In genomic region chr14:71311061-71311460, GRCh38 we compare ENCODE assay signal across 16 cellular contexts. TPM values are rescaled to one million over a fixed set of nuclear protein-coding genes. Genes with fewer than 3 reads are reported as not detected.
DNase-seq lines count a peak whose midpoint lies in the region; ATAC-seq and TF ChIP-seq lines count a peak whose summit lies in the region.
"Had no signal": no experiment of that assay in that cellular context is flagged by ENCODE, and none has a peak within 500 bp of the region (broad histone marks: within the 10 kb centered on the region; RNA-seq: fewer than 3 reads in every experiment).

No MANE protein-coding gene starts in this region.

- H4K8ac ChIP-seq in mesendoderm (ENCODE audit: low read depth, low read length): no peak overlapping the region

- no peak overlapping the region for H2BK120ac ChIP-seq in mesendoderm (ENCODE audit: low read depth, low read length)

- no peaks in the 10 kb centered on the region for H4K20me1 ChIP-seq in OCI-LY3 (ENCODE audit: insufficient read depth, low read length)

- in situ Hi-C loops in G401 (cut with HindIII; ENCODE audit: low sequenced_read_pairs): no loop called here

- no CpG with 5 or more reads among the region's 10 CpGs for WGBS in mesendoderm (ENCODE audit: extremely low coverage, insufficient coverage, low lambda C conversion rate)

- ATAC-seq in GM19397 (IDR thresholded peaks at IDR 0.05; ENCODE audit: unreplicated experiment): no peak
- ATAC-seq in HG02885 (IDR thresholded peaks at IDR 0.05; ENCODE audit: poor library complexity, unreplicated experiment): no peak
- ATAC-seq: CD8-positive, alpha-beta T cell; HepG2 had no signal

- H3K36me3 ChIP-seq in OCI-LY3 (replicated peaks; ENCODE audit: low read depth, low read length): no peaks in the 10 kb centered on the region
- H3K36me3 ChIP-seq in mesendoderm (ENCODE audit: control insufficient read depth, insufficient read depth, low read length): no peaks in the 10 kb centered on the region

- H3K79me1 ChIP-seq in mesendoderm (ENCODE audit: low read length): no peaks in the 10 kb centered on the region

- H3K36me3 Mint-ChIP-seq in type B pancreatic cell: no peaks in the 10 kb centered on the region
- H3K36me3 Mint-ChIP-seq: CD14-positive monocyte; CD8-positive, alpha-beta T cell had no signal

- H3K4me2 ChIP-seq in OCI-LY3 (ENCODE audit: low read length): 0 out of 2 replicates have a peak overlapping the region, but pooled peaks have one; percentile 27
- H3K4me2 ChIP-seq in mesendoderm (ENCODE audit: low read length): no peak overlapping the region

- H3K9me3 ChIP-seq in OCI-LY3 (ENCODE audit: insufficient read depth, low read length): no peaks in the 10 kb centered on the region

- H3K9ac ChIP-seq in OCI-LY3 (ENCODE audit: low read length): no peak overlapping the region
- H3K9ac ChIP-seq in mesendoderm (ENCODE audit: low read length): no peak overlapping the region

- H3K27me3 Mint-ChIP-seq in type B pancreatic cell: peaks cover 11% of the 10 kb centered on the region

- H3K27ac ChIP-seq in OCI-LY3 (ENCODE audit: low read length) (no peak overlapping the region), mesendoderm (ENCODE audit: low read depth, low read length) (no peak overlapping the region)

- H3K4me1 Mint-ChIP-seq in type B pancreatic cell (ENCODE audit: unreplicated experiment): no peaks in the 10 kb centered on the region

- no peak overlapping the region for H3K27ac Mint-ChIP-seq in type B pancreatic cell
- H3K27ac Mint-ChIP-seq: CD8-positive, alpha-beta T cell; H9 had no signal

- no peak overlapping the region for H3K56ac ChIP-seq in mesendoderm (ENCODE audit: low read length)

- H2AK5ac ChIP-seq in mesendoderm (ENCODE audit: low read length): no peak overlapping the region

- H3K23ac ChIP-seq in mesendoderm (ENCODE audit: low read length): peak overlapping the region; percentile 24

- DNase-seq in AG10803 (ENCODE audit: low read depth): peak; percentile 60
- peak; percentile 28 for DNase-seq in G401 (ENCODE audit: low spot score)
- DNase-seq in mesendoderm: no peak
- no peak for DNase-seq in type B pancreatic cell (ENCODE audit: extremely low spot score, unreplicated experiment)
- no peak for DNase-seq in stimulated activated CD4-positive, alpha-beta T cell treated with anti-CD3 and anti-CD28 coated beads, Interleukin-15, amount 100 ng/mL, for 24 hours
- DNase-seq: ACHN; CD8-positive, alpha-beta T cell; COR-L47; DMS53; GOT3; H9 had no signal

- no peak overlapping the region for H2BK5ac ChIP-seq in mesendoderm (ENCODE audit: low read length)

- no peak overlapping the region for H4K5ac ChIP-seq in mesendoderm (ENCODE audit: low read length)

- H3K4ac ChIP-seq in mesendoderm (ENCODE audit: low read depth, low read length): no peak overlapping the region

- H3K9me3 Mint-ChIP-seq in type B pancreatic cell: peaks cover 6% of the 10 kb centered on the region
- H3K9me3 Mint-ChIP-seq: CD8-positive, alpha-beta T cell had no signal

- H3K18ac ChIP-seq in mesendoderm (ENCODE audit: low read length): no peak overlapping the region

- H3K4me3 ChIP-seq in AG10803 (ENCODE audit: low read length) (no peak overlapping the region), OCI-LY3 (ENCODE audit: low read length) (no peak overlapping the region), mesendoderm (ENCODE audit: low read length) (no peak overlapping the region)

- no peak overlapping the region for H2BK15ac ChIP-seq in mesendoderm (replicated peaks; ENCODE audit: low read depth)

- H3K79me2 ChIP-seq in OCI-LY3 (ENCODE audit: low read length): no peaks in the 10 kb centered on the region
- no peaks in the 10 kb centered on the region for H3K79me2 ChIP-seq in mesendoderm (ENCODE audit: control insufficient read depth, insufficient read depth, low read length)

- H3K27me3 ChIP-seq in OCI-LY3 (ENCODE audit: low read depth, low read length) (peaks cover 3% of the 10 kb centered on the region; the same call in 1 of the 2 replicates), mesendoderm (ENCODE audit: insufficient read depth, low read length, poor library complexity) (no peaks in the 10 kb centered on the region)

- no peak overlapping the region for H2AFZ ChIP-seq in OCI-LY3 (ENCODE audit: low read depth, low read length)

- H3K4me1 ChIP-seq in OCI-LY3 (ENCODE audit: low read length): peaks cover 12% of the 10 kb centered on the region
- H3K4me1 ChIP-seq in mesendoderm (ENCODE audit: control insufficient read depth, low read depth, low read length): no peaks in the 10 kb centered on the region

- TF ChIP-seq CTCF in AG10803 (conservative IDR thresholded peaks at IDR 0.05; ENCODE audit: low read length): no peak
- no peak for TF ChIP-seq CTCF in OCI-LY3 (IDR thresholded peaks at IDR 0.05; ENCODE audit: low read depth, low read length)
- TF ChIP-seq CTCF in type B pancreatic cell (conservative IDR thresholded peaks at IDR 0.05): no peak

- H3K4me3 Mint-ChIP-seq in type B pancreatic cell: no peak overlapping the region
- H3K4me3 Mint-ChIP-seq: CD14-positive monocyte; CD8-positive, alpha-beta T cell; H9 had no signal

RNA-seq across cellular contexts. Expression of gene SIPA1L1, which starts 9.2 kb away (rescaled TPM):
- total RNA-seq in G401 (2014; rRNA removed; shearing (Covaris generic)): 9.9 and 16.3 TPM in 2 replicates
- polyA plus RNA-seq in mesendoderm (2013, experiment 1 of 2): 46.6 TPM
- 47.5 TPM for polyA plus RNA-seq in mesendoderm (2013, experiment 2 of 2)
- 44.2 and 46.2 TPM in 2 replicates for total RNA-seq in type B pancreatic cell (ENCODE audit: low replicate concordance)

Comparison
In these comparisons a context has a peak if more than half of its experiments do, and no peak if none do; other contexts are left out.
1. DNase-seq: peak in AG10803 (single experiment) and G401 (single experiment); none in mesendoderm (single experiment), type B pancreatic cell (single experiment) and stimulated activated CD4-positive, alpha-beta T cell treated with anti-CD3 and anti-CD28 coated beads, Interleukin-15, amount 100 ng/mL, for 24 hours (single experiment).